Comparison of ENCODE assay signal across 9 cellular contexts in genomic region chr3:188000361-188000861, GRCh38.
DNase-seq lines count a peak whose midpoint lies in the region; ATAC-seq lines count a peak whose summit lies in the region.
"Had no signal": no experiment of that assay in that cellular context is flagged by ENCODE, and none has a peak within 500 bp of the region (broad histone marks: within the 10 kb centered on the region; RNA-seq: fewer than 3 reads in every experiment).

No MANE protein-coding gene starts in this region.

- H3K36me3 ChIP-seq in KOPT-K1 (ENCODE audit: insufficient read depth, low read length) (no peaks in the 10 kb centered on the region), mucosa of rectum (ENCODE audit: control insufficient read depth in 2 of 2, insufficient read depth in 2 of 2, low read length in 2 of 2) (no peaks in the 10 kb centered on the region)

- H3K9ac ChIP-seq in mucosa of rectum (ENCODE audit: low read depth in 1 of 2, low read length in 2 of 2) = no peak overlapping the region

- H3K4me3 Mint-ChIP-seq in T-helper 2 cell treated with Interferon-gamma antibody and Interleukin-4, amounts not matched to agents 5 μg/mL and 100 μg/mL, for 36 hours = peak overlapping the region; percentile 81

- peaks cover 75% of the 10 kb centered on the region for H3K4me1 Mint-ChIP-seq in T-helper 2 cell treated with Interferon-gamma antibody and Interleukin-4, amounts not matched to agents 5 μg/mL and 100 μg/mL, for 36 hours (ENCODE audit: low read depth)

- peaks cover 6% of the 10 kb centered on the region for H3K36me3 Mint-ChIP-seq in T-helper 2 cell treated with Interferon-gamma antibody and Interleukin-4, amounts not matched to agents 5 μg/mL and 100 μg/mL, for 36 hours (ENCODE audit: low read depth)

- peak overlapping the region; percentile 94 for H3K27ac ChIP-seq in KOPT-K1 (ENCODE audit: low read depth, low read length, poor library complexity, severe bottlenecking)
- H3K27ac ChIP-seq in mucosa of rectum (ENCODE audit: low read depth in 2 of 2, low read length in 2 of 2) = peak overlapping the region; percentile 18 to 61

- H3K27me3 Mint-ChIP-seq in T-helper 2 cell treated with Interferon-gamma antibody and Interleukin-4, amounts not matched to agents 5 μg/mL and 100 μg/mL, for 36 hours (ENCODE audit: low read depth) = no peaks in the 10 kb centered on the region

- H3K27ac Mint-ChIP-seq in T-helper 2 cell treated with Interferon-gamma antibody and Interleukin-4, amounts not matched to agents 5 μg/mL and 100 μg/mL, for 36 hours = peak overlapping the region; percentile 97

- no peak for ATAC-seq in GM21786 (IDR thresholded peaks at IDR 0.05; ENCODE audit: unreplicated experiment)

- no peak overlapping the region for H3K4me3 ChIP-seq in mucosa of rectum (ENCODE audit: low read length in 2 of 2)

- H3K27me3 ChIP-seq in mucosa of rectum (ENCODE audit: control insufficient read depth in 2 of 2, insufficient read depth in 2 of 2, low read length in 2 of 2) = no peaks in the 10 kb centered on the region

- DNase-seq in COR-L47 (lab: John Stamatoyannopoulos, UW) = peak; percentile 22
- no peak for DNase-seq in T-helper 2 cell treated with Interferon-gamma antibody and Interleukin-4, amounts not matched to agents 5 μg/mL and 100 μg/mL, for 36 hours (ENCODE audit: low spot score)
- no peak for DNase-seq in mesenteric fat pad (ENCODE audit: low spot score)
- DNase-seq in nucleus accumbens (lab: John Stamatoyannopoulos, UW) = no peak
- DNase-seq: foreskin fibroblast, NCI-H2171 had no signal

- peaks cover 10 to 18% of the 10 kb centered on the region in 2 donors for H3K4me1 ChIP-seq in mucosa of rectum (ENCODE audit: control insufficient read depth in 2 of 2, insufficient read depth in 2 of 2, low read length in 2 of 2)

- no peaks in the 10 kb centered on the region for H3K9me3 ChIP-seq in KOPT-K1 (ENCODE audit: insufficient read depth, low read length, poor library complexity, severe bottlenecking)
- H3K9me3 ChIP-seq in mucosa of rectum (ENCODE audit: control insufficient read depth in 2 of 2, low read length in 2 of 2) = no peaks in the 10 kb centered on the region

- peaks cover 4% of the 10 kb centered on the region for H3K9me3 Mint-ChIP-seq in T-helper 2 cell treated with Interferon-gamma antibody and Interleukin-4, amounts not matched to agents 5 μg/mL and 100 μg/mL, for 36 hours
